In genomic region chr11:35466058-35466457, GRCh38 we compare ENCODE assay signal across 8 cellular contexts.
"Had no signal": no experiment of that assay in that cellular context is flagged by ENCODE, and none has a peak within 500 bp of the region (broad histone marks: within the 10 kb centered on the region; RNA-seq: fewer than 3 reads in every experiment).

No MANE protein-coding gene starts in this region.

- H3K27ac ChIP-seq: GM23248 had no signal

- H2AFZ ChIP-seq: GM23248, GM23338 had no signal

- H3K9ac ChIP-seq: GM23248 had no signal

- H3K4me3 ChIP-seq: GM23248, GM23338, HAP-1 had no signal

- H3K36me3 ChIP-seq: HAP-1 had no signal

- DNase-seq: GM23248, GOT3, H7, H9, HFFc6 had no signal

- H3K9me3 ChIP-seq: HAP-1 had no signal

- H3K4me1 ChIP-seq: HAP-1 had no signal

- H3K4me2 ChIP-seq: GM23338 had no signal

- FAIRE-seq: H54 had no signal
